Comparison of ENCODE assay signal across 14 cellular contexts in genomic region chr12:131033886-131034482, GRCh38.
DNase-seq lines count a peak whose midpoint lies in the region; ATAC-seq and TF ChIP-seq lines count a peak whose summit lies in the region.
"Had no signal": no experiment of that assay in that cellular context is flagged by ENCODE, and none has a peak within 500 bp of the region (broad histone marks: within the 10 kb centered on the region; RNA-seq: fewer than 3 reads in every experiment).

No MANE protein-coding gene starts in this region.

- H3K27me3 ChIP-seq in right cardiac atrium (ENCODE audit: control insufficient read depth, insufficient read depth) (no peaks in the 10 kb centered on the region), Panc1 (ENCODE audit: control insufficient read depth, insufficient read depth, low read length) (no peaks in the 10 kb centered on the region), neuronal stem cell (ENCODE audit: control insufficient read depth in 3 of 3, insufficient read depth in 3 of 3, low read depth in 1 of 3, low read length in 3 of 3) (no peaks in the 10 kb centered on the region), stomach smooth muscle (ENCODE audit: control insufficient read depth in 1 of 2, insufficient read depth in 2 of 2, low read length in 2 of 2) (no peaks in the 10 kb centered on the region)

- BruUV-seq in Panc1 (replicated peaks; lab: Mats Ljungman, UMichigan): no TSS peak

- H3K4me1 ChIP-seq in right cardiac atrium (ENCODE audit: control insufficient read depth, insufficient read depth, low read length) (no peaks in the 10 kb centered on the region), Panc1 (ENCODE audit: control insufficient read depth, insufficient read depth, low read length) (no peaks in the 10 kb centered on the region), neuronal stem cell (ENCODE audit: control insufficient read depth in 2 of 2, insufficient read depth in 1 of 2, low read depth in 1 of 2, low read length in 2 of 2) (peaks cover 17 to 23% of the 10 kb centered on the region in 2 donors), stomach smooth muscle (ENCODE audit: control insufficient read depth, insufficient read depth, low read length) (peaks cover 13% of the 10 kb centered on the region)
- H3K4me1 ChIP-seq: Caco-2, HAP-1 had no signal

- H4K8ac ChIP-seq in neuronal stem cell (ENCODE audit: low read depth, low read length): peak overlapping the region; percentile 27

- H3K4me3 ChIP-seq in right cardiac atrium (ENCODE audit: low read length): no peak overlapping the region
- no peak overlapping the region for H3K4me3 ChIP-seq in Panc1 (ENCODE audit: low read depth in 2 of 2, low read length in 2 of 2)
- H3K4me3 ChIP-seq in neuronal stem cell (ENCODE audit: low read length in 2 of 2): no peak overlapping the region
- H3K4me3 ChIP-seq in stomach smooth muscle (ENCODE audit: low read length in 2 of 2): peak overlapping the region; percentile 56 to 64
- H3K4me3 ChIP-seq: HAP-1 had no signal

- in situ Hi-C loops in Panc1 (cut with HindIII; ENCODE audit: low pct_unique_long_range_greater_than_20kb, low sequenced_read_pairs): no loop called here

- peak overlapping the region; percentile 96 for H2BK15ac ChIP-seq in neuronal stem cell (ENCODE audit: low read length)

- intact Hi-C loops in right cardiac atrium (cut with DNase I) (no loop called here), left cardiac atrium (cut with DNase I) (no loop called here), Panc1 (cut with micrococcal nuclease; ENCODE audit: unreplicated experiment) (no loop called here)

- peak overlapping the region; percentile 44 for H2BK120ac ChIP-seq in neuronal stem cell (ENCODE audit: low read depth, low read length)

- no peak overlapping the region for H3K27ac ChIP-seq in right cardiac atrium (ENCODE audit: low read length)
- no peak overlapping the region for H3K27ac ChIP-seq in Panc1 (ENCODE audit: low read length)
- no peak overlapping the region for H3K27ac ChIP-seq in neuronal stem cell (replicated peaks; ENCODE audit: low read length)
- peak overlapping the region; percentile 18 for H3K27ac ChIP-seq in stomach smooth muscle (ENCODE audit: low read length)

- CTCF ChIA-PET in Panc1 (lab: Charles Lee): no interaction called here

- H2BK5ac ChIP-seq in neuronal stem cell (ENCODE audit: low read length): peak overlapping the region; percentile 28

- no peaks in the 10 kb centered on the region for H3K79me1 ChIP-seq in neuronal stem cell (ENCODE audit: low read depth, low read length)

- no peak overlapping the region for H2AFZ ChIP-seq in neuronal stem cell (ENCODE audit: low read length)

- no peak for TF ChIP-seq CTCF in Panc1 (IDR thresholded peaks at IDR 0.05)

- peak overlapping the region; percentile 98 for H3K14ac ChIP-seq in neuronal stem cell (ENCODE audit: low read length)

- DNase-seq in right cardiac atrium (peak in 2 of 3 donors; percentile 50 to 52), left cardiac atrium (no peak), Panc1 (ENCODE audit: low read depth, low spot score) (no peak), neuronal stem cell (ENCODE audit: low spot score) (no peak), NCI-H748 treated with DMSO at 0.1 percent for 48 hours (lab: John Stamatoyannopoulos, UW) (no peak), NCI-H1092 treated with DMSO at 0.1 percent for 48 hours (lab: John Stamatoyannopoulos, UW) (no peak)
- DNase-seq in stimulated activated CD4-positive, alpha-beta T cell treated with anti-CD3 and anti-CD28 coated beads, Interleukin-15, amount 100 ng/mL, for 24 hours: no peak
- DNase-seq: 8988T; C1 segment of cervical spinal cord; Caco-2; CD4-positive, alpha-beta T cell; IMR-90 had no signal

- ATAC-seq in right cardiac atrium (no peak), left cardiac atrium (no peak), Panc1 (0 out of 2 replicates have a peak, but pooled peaks have one; percentile 12)

- H3K36me3 ChIP-seq in Panc1 (ENCODE audit: control insufficient read depth, insufficient read depth, low read length) (no peaks in the 10 kb centered on the region), neuronal stem cell (replicated peaks in 1 of 2; ENCODE audit: control insufficient read depth in 2 of 2, insufficient read depth in 2 of 2, low read length in 2 of 2) (no peaks in the 10 kb centered on the region), stomach smooth muscle (ENCODE audit: control insufficient read depth in 2 of 2, insufficient read depth in 2 of 2, low read length in 2 of 2) (peaks cover 0 to 5% of the 10 kb centered on the region in 2 donors)
- H3K36me3 ChIP-seq: HAP-1 had no signal

- WGBS in right cardiac atrium: 94% methylated on average over 30 of the region's 30 CpGs
- WGBS in neuronal stem cell (ENCODE audit: extremely low coverage in 2 of 2, insufficient read length in 2 of 2, insufficient replicate concordance in 1 of 2), 2 donors: no CpG with 5 or more reads among the region's 30 CpGs

- peak overlapping the region; percentile 99 for H2AK5ac ChIP-seq in neuronal stem cell (ENCODE audit: low read depth, low read length)

- H3K18ac ChIP-seq in neuronal stem cell (ENCODE audit: low read length): peak overlapping the region; percentile 90

- H3K9ac ChIP-seq in neuronal stem cell (ENCODE audit: low read depth, low read length, poor library complexity): no peak overlapping the region
- peak overlapping the region in 1 of 2 donors; percentile 71 for H3K9ac ChIP-seq in stomach smooth muscle (ENCODE audit: low read length in 2 of 2)

- peak overlapping the region; percentile 17 for H3K4ac ChIP-seq in neuronal stem cell (ENCODE audit: low read length)

- H2BK12ac ChIP-seq in neuronal stem cell (ENCODE audit: low read length): peak overlapping the region; percentile 82

- H3K9me3 ChIP-seq in right cardiac atrium (ENCODE audit: control insufficient read depth, low read length): no peaks in the 10 kb centered on the region
- H3K9me3 ChIP-seq in Panc1 (ENCODE audit: control insufficient read depth, insufficient read depth, low read depth, low read length): no peaks in the 10 kb centered on the region
- H3K9me3 ChIP-seq in neuronal stem cell (replicated peaks in 1 of 2; ENCODE audit: control insufficient read depth in 2 of 2, insufficient read depth in 1 of 2, low read depth in 1 of 2, low read length in 2 of 2): no peaks in the 10 kb centered on the region
- no peaks in the 10 kb centered on the region for H3K9me3 ChIP-seq in stomach smooth muscle (ENCODE audit: control insufficient read depth in 2 of 2, low read length in 2 of 2)
- H3K9me3 ChIP-seq: Caco-2, HAP-1 had no signal

- H3K4me2 ChIP-seq in neuronal stem cell (ENCODE audit: insufficient read depth, low read length, poor library complexity, severe bottlenecking): no peak overlapping the region

- peak overlapping the region; percentile 36 for H3K23ac ChIP-seq in neuronal stem cell (ENCODE audit: low read depth, low read length, poor library complexity)

- POLR2A ChIA-PET in Panc1 (lab: Charles Lee): no interaction called here

- H4K91ac ChIP-seq in neuronal stem cell (ENCODE audit: low read depth, low read length, poor library complexity): peak overlapping the region; percentile 62

Comparison
In these comparisons a context has a peak if more than half of its experiments do, and no peak if none do; other contexts are left out.
1. DNase-seq: peak in right cardiac atrium (2 of 3); none in left cardiac atrium (single experiment), Panc1 (single experiment), neuronal stem cell (single experiment), NCI-H748 treated with DMSO at 0.1 percent for 48 hours (single experiment), NCI-H1092 treated with DMSO at 0.1 percent for 48 hours (single experiment) and stimulated activated CD4-positive, alpha-beta T cell treated with anti-CD3 and anti-CD28 coated beads, Interleukin-15, amount 100 ng/mL, for 24 hours (single experiment).
2. H3K4me3 ChIP-seq: peak in stomach smooth muscle (2 of 2); none in right cardiac atrium (single experiment), Panc1 (0 of 2) and neuronal stem cell (0 of 2).